In genomic region chr5:520850-521226, GRCh38 we compare ENCODE assay signal across 15 cellular contexts. TPM values are rescaled to one million over a fixed set of nuclear protein-coding genes. Genes with fewer than 3 reads are reported as not detected.
A peak's percentile ranks its signal among the peaks of the same experiment; 100 is the strongest.
DNase-seq lines count a peak whose midpoint lies in the region; TF ChIP-seq lines count a peak whose summit lies in the region.
"Had no signal": no experiment of that assay in that cellular context is flagged by ENCODE, and none has a peak within 500 bp of the region (broad histone marks: within the 10 kb centered on the region; RNA-seq: fewer than 3 reads in every experiment).

No MANE protein-coding gene starts in this region.

- H3K4me3 ChIP-seq in BLaER1 (no peak overlapping the region), hepatocyte (no peak overlapping the region), BE2C (ENCODE audit: low read depth, low read length) (no peak overlapping the region)
- no peak overlapping the region for H3K4me3 ChIP-seq in BLaER1 treated with 17β-estradiol and CSF1 and Interleukin-3, amounts not matched to agents 10 nM and 100 nM

- H3K36me3 ChIP-seq in BLaER1 (no peaks in the 10 kb centered on the region), hepatocyte (replicated peaks; ENCODE audit: insufficient read depth, low read depth) (no peaks in the 10 kb centered on the region), BE2C (no peaks in the 10 kb centered on the region)
- no peaks in the 10 kb centered on the region for H3K36me3 ChIP-seq in BLaER1 treated with 17β-estradiol and CSF1 and Interleukin-3, amounts not matched to agents 10 nM and 100 nM

- TF ChIP-seq CTCF in hepatocyte (IDR thresholded peaks at IDR 0.05; ENCODE audit: poor library complexity): no peak
- TF ChIP-seq CTCF in BE2C (IDR thresholded peaks at IDR 0.05; ENCODE audit: low read depth, low read length): no peak

- H3K27ac ChIP-seq in BLaER1 (no peak overlapping the region), hepatocyte (peak overlapping the region; percentile 37)
- H3K27ac ChIP-seq in BLaER1 treated with 17β-estradiol and CSF1 and Interleukin-3, amounts not matched to agents 10 nM and 100 nM: no peak overlapping the region
- H3K27ac ChIP-seq: C4-2B had no signal

- H3K27me3 ChIP-seq in BLaER1 (peaks cover 51% of the 10 kb centered on the region), hepatocyte (peaks cover 32% of the 10 kb centered on the region), BE2C (peaks cover 49% of the 10 kb centered on the region)
- H3K27me3 ChIP-seq in BLaER1 treated with 17β-estradiol and CSF1 and Interleukin-3, amounts not matched to agents 10 nM and 100 nM: peaks cover 50 to 98% (median 53%) of the 10 kb centered on the region in 11 experiments

- no peak for DNase-seq in hepatocyte (ENCODE audit: low spot score)
- no peak for DNase-seq in epidermal melanocyte (ENCODE audit: insufficient read length, low spot score)
- DNase-seq in BE2C: no peak
- no peak for DNase-seq in NCI-H446 (lab: John Stamatoyannopoulos, UW)
- DNase-seq: 8988T; ACHN; Caco-2; Calu3; CD4-positive, alpha-beta T cell; CD8-positive, alpha-beta T cell; DMS79 treated with DMSO at 0.1 percent for 48 hours; GF-D8 had no signal

- 93% methylated on average over 9 of the region's 9 CpGs for WGBS in hepatocyte (ENCODE audit: low lambda C conversion rate, missing lambda C conversion rate)

- peaks cover 34% of the 10 kb centered on the region for H3K4me1 ChIP-seq in BLaER1
- H3K4me1 ChIP-seq in BLaER1 treated with 17β-estradiol and CSF1 and Interleukin-3, amounts not matched to agents 10 nM and 100 nM: peaks cover 0 to 29% (median 24%) of the 10 kb centered on the region in 10 experiments; a peak in 15 of 20 replicates
- peaks cover 23% of the 10 kb centered on the region for H3K4me1 ChIP-seq in hepatocyte (ENCODE audit: insufficient read depth)
- H3K4me1 ChIP-seq in BE2C: no peaks in the 10 kb centered on the region

- H3K4me2 ChIP-seq in BLaER1 (peak overlapping the region; percentile 72), hepatocyte (no peak overlapping the region)
- peak overlapping the region in 9 of 11 experiments; percentile 9 to 78 (median 64); a peak in 16 of 22 replicates for H3K4me2 ChIP-seq in BLaER1 treated with 17β-estradiol and CSF1 and Interleukin-3, amounts not matched to agents 10 nM and 100 nM

- H3K9me2 ChIP-seq in hepatocyte (replicated peaks; ENCODE audit: insufficient read depth): no peaks in the 10 kb centered on the region

- H4K20me1 ChIP-seq in BLaER1 (peaks cover 24% of the 10 kb centered on the region; the same call in 1 of the 2 replicates), hepatocyte (ENCODE audit: insufficient read depth, poor library complexity, severe bottlenecking) (no peaks in the 10 kb centered on the region)
- H4K20me1 ChIP-seq in BLaER1 treated with 17β-estradiol and CSF1 and Interleukin-3, amounts not matched to agents 10 nM and 100 nM: peaks cover 0 to 69% (median 28%) of the 10 kb centered on the region in 11 experiments; a peak in 15 of 22 replicates

- H3K9ac ChIP-seq in BLaER1: 0 out of 2 replicates have a peak overlapping the region, but pooled peaks have one; percentile 35
- peak overlapping the region in 4 of 11 experiments; percentile 19 to 44 (median 30); a peak in 3 of 22 replicates for H3K9ac ChIP-seq in BLaER1 treated with 17β-estradiol and CSF1 and Interleukin-3, amounts not matched to agents 10 nM and 100 nM

- H3K79me2 ChIP-seq in hepatocyte: no peaks in the 10 kb centered on the region

- no peaks in the 10 kb centered on the region for H3K9me3 ChIP-seq in BLaER1
- H3K9me3 ChIP-seq in BLaER1 treated with 17β-estradiol and CSF1 and Interleukin-3, amounts not matched to agents 10 nM and 100 nM (replicated peaks in 1 of 11): no peaks in the 10 kb centered on the region
- no peaks in the 10 kb centered on the region for H3K9me3 ChIP-seq in hepatocyte (ENCODE audit: low read depth)
- no peaks in the 10 kb centered on the region for H3K9me3 ChIP-seq in BE2C
- H3K9me3 ChIP-seq: Caco-2 had no signal

- H2AFZ ChIP-seq in hepatocyte: no peak overlapping the region

RNA-seq across cellular contexts. Expression of gene SLC9A3, which starts 3.4 kb away (rescaled TPM):
- total RNA-seq in hepatocyte: 6.7 and 7.4 TPM in 2 replicates
- polyA plus RNA-seq in hepatocyte: 4.8 and 5.4 TPM in 2 replicates
- 2.3 TPM for polyA plus RNA-seq in BE2C (2012; ENCODE audit: insufficient read depth, insufficient read length, low read depth)
